ENCODE assay signal across 8 cellular contexts in the genomic region with DNA sequence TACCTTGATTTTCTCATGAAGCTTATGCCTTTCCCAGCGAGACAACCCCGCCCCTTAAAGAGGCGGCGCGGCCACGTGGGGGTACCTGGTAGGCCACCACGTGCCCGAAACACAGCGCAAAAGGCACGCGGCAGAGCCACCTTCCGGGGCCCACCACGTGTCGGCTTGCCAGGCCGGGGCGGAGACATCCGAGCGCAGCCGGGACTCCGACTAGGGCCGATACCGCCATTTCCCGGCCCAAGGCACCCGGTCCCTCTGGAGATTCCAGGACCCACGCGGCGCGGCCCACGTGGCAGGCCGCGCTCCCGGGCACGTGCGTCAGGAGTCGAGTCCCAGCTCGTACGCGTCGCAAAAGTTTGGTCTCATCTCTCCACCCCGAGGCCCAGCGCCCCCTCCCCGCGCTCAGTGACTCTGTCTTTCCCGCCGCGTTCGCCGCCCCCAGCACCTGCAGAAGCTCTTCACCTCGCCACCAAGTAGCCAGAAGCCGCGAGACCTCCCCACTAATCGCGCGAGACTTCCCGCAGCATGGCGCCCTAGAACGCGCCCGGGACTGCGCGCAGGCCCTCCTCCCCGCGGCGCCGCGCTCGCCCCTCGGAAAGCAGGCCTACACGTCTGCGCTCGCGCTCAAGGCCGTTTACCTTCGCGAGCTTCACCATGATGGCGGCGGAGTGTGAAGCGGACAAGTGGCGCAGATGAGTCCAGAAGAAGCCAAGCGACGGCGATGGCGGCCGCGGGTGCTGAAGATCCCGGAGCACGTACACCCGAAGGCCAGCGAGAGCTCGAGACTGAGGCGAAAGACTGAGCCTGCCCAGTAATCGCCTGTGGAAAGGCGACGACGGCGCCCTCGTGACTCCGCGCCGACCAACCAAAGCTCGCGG. TPM values are rescaled to one million over a fixed set of nuclear protein-coding genes. Genes with fewer than 3 reads are reported as not detected.
DNase-seq lines count a peak whose midpoint lies in the region; ATAC-seq and TF ChIP-seq lines count a peak whose summit lies in the region.

A gene with protein sequence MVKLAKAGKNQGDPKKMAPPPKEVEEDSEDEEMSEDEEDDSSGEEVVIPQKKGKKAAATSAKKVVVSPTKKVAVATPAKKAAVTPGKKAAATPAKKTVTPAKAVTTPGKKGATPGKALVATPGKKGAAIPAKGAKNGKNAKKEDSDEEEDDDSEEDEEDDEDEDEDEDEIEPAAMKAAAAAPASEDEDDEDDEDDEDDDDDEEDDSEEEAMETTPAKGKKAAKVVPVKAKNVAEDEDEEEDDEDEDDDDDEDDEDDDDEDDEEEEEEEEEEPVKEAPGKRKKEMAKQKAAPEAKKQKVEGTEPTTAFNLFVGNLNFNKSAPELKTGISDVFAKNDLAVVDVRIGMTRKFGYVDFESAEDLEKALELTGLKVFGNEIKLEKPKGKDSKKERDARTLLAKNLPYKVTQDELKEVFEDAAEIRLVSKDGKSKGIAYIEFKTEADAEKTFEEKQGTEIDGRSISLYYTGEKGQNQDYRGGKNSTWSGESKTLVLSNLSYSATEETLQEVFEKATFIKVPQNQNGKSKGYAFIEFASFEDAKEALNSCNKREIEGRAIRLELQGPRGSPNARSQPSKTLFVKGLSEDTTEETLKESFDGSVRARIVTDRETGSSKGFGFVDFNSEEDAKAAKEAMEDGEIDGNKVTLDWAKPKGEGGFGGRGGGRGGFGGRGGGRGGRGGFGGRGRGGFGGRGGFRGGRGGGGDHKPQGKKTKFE (minus strand): TSS at position 787 of the 878 bp plus-strand sequence. CDS start 131 bp downstream, at position 656.

- no peaks in the 10 kb centered on the region for H3K27me3 Mint-ChIP-seq in activated CD4-positive, alpha-beta T cell treated with anti-CD3 and anti-CD28 coated beads for 36 hours

- no peaks in the 10 kb centered on the region for H3K9me3 Mint-ChIP-seq in activated CD4-positive, alpha-beta T cell treated with anti-CD3 and anti-CD28 coated beads for 36 hours (ENCODE audit: low read depth)

- DNase-seq in AG09319 (ENCODE audit: extremely low read depth, low read depth) (peak; percentile 95), NCI-H446 treated with DMSO at 0.1 percent for 48 hours (lab: John Stamatoyannopoulos, UW) (peak; percentile 95), left lung (peak; percentile 81 to 93)
- DNase-seq in activated CD4-positive, alpha-beta T cell treated with anti-CD3 and anti-CD28 coated beads for 36 hours, result peak; percentile 92
- peak; percentile 85 to 92 for DNase-seq in stimulated activated CD4-positive, alpha-beta T cell treated with anti-CD3 and anti-CD28 coated beads, Interleukin-4, amount 100 ng/mL, for 4 hours

- peaks cover 48% of the 10 kb centered on the region for H3K36me3 Mint-ChIP-seq in activated CD4-positive, alpha-beta T cell treated with anti-CD3 and anti-CD28 coated beads for 36 hours (ENCODE audit: low read depth)

- peak within 1 kb of the TSS; percentile 79 to 88 for H3K4me3 ChIP-seq in left lung

- H3K4me1 Mint-ChIP-seq in activated CD4-positive, alpha-beta T cell treated with anti-CD3 and anti-CD28 coated beads for 36 hours, result peaks cover 42% of the 10 kb centered on the region

- no peaks in the 10 kb centered on the region for H3K27me3 ChIP-seq in left lung

- no peak for TF ChIP-seq CTCF in AG09319 (IDR thresholded peaks at IDR 0.05; ENCODE audit: low read depth, low read length)
- TF ChIP-seq CTCF in left lung (IDR thresholded peaks at IDR 0.05), result no peak

- peaks cover 20 to 51% of the 10 kb centered on the region in 2 donors for H3K4me1 ChIP-seq in left lung

- peak; percentile 90 for ATAC-seq in GM19035 (IDR thresholded peaks at IDR 0.05; ENCODE audit: unreplicated experiment)
- peak; percentile 91 for ATAC-seq in HG03354 (IDR thresholded peaks at IDR 0.05; ENCODE audit: poor library complexity, severe bottlenecking, unreplicated experiment)
- ATAC-seq in activated CD4-positive, alpha-beta T cell treated with anti-CD3 and anti-CD28 coated beads for 36 hours, result peak; percentile 93
- peak; percentile 70 for ATAC-seq in left lung

- CTCF ChIA-PET in activated CD4-positive, alpha-beta T cell treated with anti-CD3 and anti-CD28 coated beads for 36 hours (lab: Charles Lee), result interaction anchor here (0.6 to 8.9 kb wide), 10 partner anchors 10 to 244 kb away, joined by 3 to 96 read pairs (median 4); a partner anchor contains a TSS

- peak within 1 kb of the TSS; percentile 99 for H3K27ac Mint-ChIP-seq in activated CD4-positive, alpha-beta T cell treated with anti-CD3 and anti-CD28 coated beads for 36 hours

- POLR2A ChIA-PET in activated CD4-positive, alpha-beta T cell treated with anti-CD3 and anti-CD28 coated beads for 36 hours (lab: Charles Lee), result interaction anchor here (0.6 to 4.0 kb wide), 17 partner anchors 9 to 429 kb away, joined by 3 to 30 read pairs (median 9); a partner anchor contains a TSS

- intact Hi-C loops in activated CD4-positive, alpha-beta T cell treated with anti-CD3 and anti-CD28 coated beads for 36 hours (cut with DNase I, micrococcal nuclease), result loop anchor here (1.0 to 2.0 kb wide), 12 partner anchors 19 to 1541 kb away; a partner anchor contains a TSS
- intact Hi-C loops in left lung (cut with DNase I), result no loop called here

- H3K9me3 ChIP-seq in left lung, result no peaks in the 10 kb centered on the region

- peaks cover 4 to 40% of the 10 kb centered on the region in 2 donors for H3K36me3 ChIP-seq in left lung

- peak within 1 kb of the TSS; percentile 98 for H3K4me3 Mint-ChIP-seq in activated CD4-positive, alpha-beta T cell treated with anti-CD3 and anti-CD28 coated beads for 36 hours

- peak within 1 kb of the TSS; percentile 89 for H3K27ac ChIP-seq in cingulate gyrus (ENCODE audit: low read depth, low read length)
- H3K27ac ChIP-seq in left lung, result peak within 1 kb of the TSS; percentile 98

RNA-seq across cellular contexts. Expression of the gene that starts here (rescaled TPM):
- 1,000 to 10,000 TPM; 1,311 to 1,332 TPM for total RNA-seq in activated CD4-positive, alpha-beta T cell treated with anti-CD3 and anti-CD28 coated beads for 36 hours
- 100 to 1,000 TPM; 280 to 434 TPM for total RNA-seq in left lung

Comparison
In these comparisons a context has a peak if more than half of its experiments do, and no peak if none do; other contexts are left out.
1. Peak in every context shown above with its lines: DNase-seq, ATAC-seq, H3K4me3 ChIP-seq and H3K27ac ChIP-seq.
2. intact Hi-C loops: an anchor here in activated CD4-positive, alpha-beta T cell treated with anti-CD3 and anti-CD28 coated beads for 36 hours (1.0 to 2.0 kb wide); none called in left lung.